Comparison of ENCODE assay signal across 10 cellular contexts in the genomic region with DNA sequence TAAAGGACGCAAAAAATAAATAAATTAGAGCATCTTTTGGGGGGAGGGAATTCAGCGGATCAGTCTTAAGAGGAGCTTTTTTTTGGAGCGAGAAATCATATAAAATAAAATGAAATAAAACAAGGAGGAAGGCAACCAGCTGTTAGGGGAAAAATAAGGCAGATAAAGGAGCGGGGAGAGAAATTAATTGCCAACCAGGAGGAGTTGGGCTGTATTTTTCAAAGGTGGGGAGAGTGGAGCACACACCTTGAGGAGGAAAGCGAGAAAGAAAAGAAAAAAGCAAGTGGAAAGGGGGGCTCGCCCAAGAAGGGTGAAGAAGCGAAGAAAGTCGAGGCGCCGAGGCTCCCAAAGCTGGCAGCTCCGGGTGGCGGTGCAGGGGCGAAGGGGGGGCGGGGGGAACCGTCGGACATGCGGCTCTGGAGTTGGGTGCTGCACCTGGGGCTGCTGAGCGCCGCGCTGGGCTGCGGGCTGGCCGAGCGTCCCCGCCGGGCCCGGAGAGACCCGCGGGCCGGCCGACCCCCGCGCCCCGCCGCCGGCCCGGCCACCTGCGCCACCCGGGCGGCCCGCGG. TPM values are rescaled to one million over a fixed set of nuclear protein-coding genes. Genes with fewer than 3 reads are reported as not detected.
DNase-seq lines count a peak whose midpoint lies in the region; ATAC-seq and TF ChIP-seq lines count a peak whose summit lies in the region.
"Had no signal": no experiment of that assay in that cellular context is flagged by ENCODE, and none has a peak within 500 bp of the region (broad histone marks: within the 10 kb centered on the region; RNA-seq: fewer than 3 reads in every experiment).

A gene with protein sequence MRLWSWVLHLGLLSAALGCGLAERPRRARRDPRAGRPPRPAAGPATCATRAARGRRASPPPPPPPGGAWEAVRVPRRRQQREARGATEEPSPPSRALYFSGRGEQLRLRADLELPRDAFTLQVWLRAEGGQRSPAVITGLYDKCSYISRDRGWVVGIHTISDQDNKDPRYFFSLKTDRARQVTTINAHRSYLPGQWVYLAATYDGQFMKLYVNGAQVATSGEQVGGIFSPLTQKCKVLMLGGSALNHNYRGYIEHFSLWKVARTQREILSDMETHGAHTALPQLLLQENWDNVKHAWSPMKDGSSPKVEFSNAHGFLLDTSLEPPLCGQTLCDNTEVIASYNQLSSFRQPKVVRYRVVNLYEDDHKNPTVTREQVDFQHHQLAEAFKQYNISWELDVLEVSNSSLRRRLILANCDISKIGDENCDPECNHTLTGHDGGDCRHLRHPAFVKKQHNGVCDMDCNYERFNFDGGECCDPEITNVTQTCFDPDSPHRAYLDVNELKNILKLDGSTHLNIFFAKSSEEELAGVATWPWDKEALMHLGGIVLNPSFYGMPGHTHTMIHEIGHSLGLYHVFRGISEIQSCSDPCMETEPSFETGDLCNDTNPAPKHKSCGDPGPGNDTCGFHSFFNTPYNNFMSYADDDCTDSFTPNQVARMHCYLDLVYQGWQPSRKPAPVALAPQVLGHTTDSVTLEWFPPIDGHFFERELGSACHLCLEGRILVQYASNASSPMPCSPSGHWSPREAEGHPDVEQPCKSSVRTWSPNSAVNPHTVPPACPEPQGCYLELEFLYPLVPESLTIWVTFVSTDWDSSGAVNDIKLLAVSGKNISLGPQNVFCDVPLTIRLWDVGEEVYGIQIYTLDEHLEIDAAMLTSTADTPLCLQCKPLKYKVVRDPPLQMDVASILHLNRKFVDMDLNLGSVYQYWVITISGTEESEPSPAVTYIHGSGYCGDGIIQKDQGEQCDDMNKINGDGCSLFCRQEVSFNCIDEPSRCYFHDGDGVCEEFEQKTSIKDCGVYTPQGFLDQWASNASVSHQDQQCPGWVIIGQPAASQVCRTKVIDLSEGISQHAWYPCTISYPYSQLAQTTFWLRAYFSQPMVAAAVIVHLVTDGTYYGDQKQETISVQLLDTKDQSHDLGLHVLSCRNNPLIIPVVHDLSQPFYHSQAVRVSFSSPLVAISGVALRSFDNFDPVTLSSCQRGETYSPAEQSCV (N-terminal part only) (plus strand): TSS at position 27 of the 569 bp plus-strand sequence. CDS start 382 bp downstream, at position 409.

- TF ChIP-seq CTCF in BJ (IDR thresholded peaks at IDR 0.05; ENCODE audit: insufficient read depth, low read depth, low read length), result no peak
- no peak for TF ChIP-seq CTCF in osteocyte (IDR thresholded peaks at IDR 0.05)

- H3K4me3 Mint-ChIP-seq in osteocyte (ENCODE audit: unreplicated experiment), result peak within 1 kb of the TSS; percentile 92
- H3K4me3 Mint-ChIP-seq: natural killer cell had no signal

- H3K27ac ChIP-seq in SK-N-MC, result peak within 1 kb of the TSS; percentile 97

- H3K36me3 ChIP-seq in BJ (ENCODE audit: control insufficient read depth, insufficient read depth, low read length) (peaks cover 3% of the 10 kb centered on the region; the same call in 1 of the 2 replicates), SK-N-MC (ENCODE audit: insufficient read depth, low read length) (peaks cover 33% of the 10 kb centered on the region)

- no peak for DNase-seq in BJ (ENCODE audit: low read depth)
- DNase-seq in SK-N-MC (ENCODE audit: low read depth, low spot score), result no peak
- DNase-seq in glomerular endothelial cell (ENCODE audit: extremely low read depth, low read depth, low spot score), result no peak
- no peak for DNase-seq in osteocyte (ENCODE audit: extremely low spot score, unreplicated experiment)
- DNase-seq in activated naive CD4-positive, alpha-beta T cell treated with Interleukin-2 at 50 U/mL for 16 hours, result no peak
- DNase-seq: natural killer cell, NCI-H2081 treated with DMSO at 0.1 percent for 48 hours had no signal

- peak within 1 kb of the TSS; percentile 97 for H3K27ac Mint-ChIP-seq in osteocyte (ENCODE audit: unreplicated experiment)
- H3K27ac Mint-ChIP-seq: natural killer cell had no signal

- H3K36me3 Mint-ChIP-seq in osteocyte (ENCODE audit: unreplicated experiment), result peaks cover 17% of the 10 kb centered on the region

- POLR2A ChIA-PET in BJ (lab: Charles Lee), result interaction anchor here (0.6 to 2.1 kb wide), 7 partner anchors 52 to 564 kb away, joined by 3 to 21 read pairs (median 5); no protein-coding TSS in a partner anchor

- H3K4me3 ChIP-seq in BJ (ENCODE audit: low read depth, low read length), result peak within 1 kb of the TSS; percentile 62
- H3K4me3 ChIP-seq in SK-N-MC, result peak within 1 kb of the TSS; percentile 92

- H3K4me1 Mint-ChIP-seq in osteocyte (ENCODE audit: unreplicated experiment), result peaks cover 72% of the 10 kb centered on the region
- H3K4me1 Mint-ChIP-seq: natural killer cell had no signal

- no peaks in the 10 kb centered on the region for H3K9me3 ChIP-seq in SK-N-MC (ENCODE audit: low read depth, low read length)

- no peaks in the 10 kb centered on the region for H3K27me3 ChIP-seq in BJ (ENCODE audit: control insufficient read depth, insufficient read depth, low read length)

- no peaks in the 10 kb centered on the region for H3K27me3 Mint-ChIP-seq in osteocyte (ENCODE audit: unreplicated experiment)

- CTCF ChIA-PET in BJ (lab: Yijun Ruan, JAX), result interaction anchor here (0.9 to 4.4 kb wide), 4 partner anchors 154 to 560 kb away, joined by 3 to 17 read pairs (median 3); no protein-coding TSS in a partner anchor

- ATAC-seq in HG02840 (IDR thresholded peaks at IDR 0.05; ENCODE audit: low FRiP score, unreplicated experiment) (no peak), GM19397 (IDR thresholded peaks at IDR 0.05; ENCODE audit: unreplicated experiment) (no peak), HG03354 (IDR thresholded peaks at IDR 0.05; ENCODE audit: poor library complexity, severe bottlenecking, unreplicated experiment) (no peak)
- ATAC-seq: natural killer cell had no signal

- peak within 1 kb of the TSS; percentile 98 for H3K9ac ChIP-seq in SK-N-MC (ENCODE audit: insufficient read length)

- no peaks in the 10 kb centered on the region for H3K9me3 Mint-ChIP-seq in osteocyte (ENCODE audit: unreplicated experiment)

RNA-seq across cellular contexts. Expression of the gene that starts here (rescaled TPM):
- 34.7 and 39.9 TPM in 2 replicates for polyA plus RNA-seq in BJ (2011; rRNA removed)
- polyA minus RNA-seq in BJ (2011; rRNA and poly(A)+ RNA removed), result 90.5 and 100 TPM in 2 replicates
- total RNA-seq in glomerular endothelial cell, result 7.4 and 13.1 TPM in 2 replicates
- total RNA-seq in osteocyte, result 214 and 229 TPM in 2 replicates
- total RNA-seq: natural killer cell had no signal

Comparison
In these comparisons a context has a peak if more than half of its experiments do, and no peak if none do; other contexts are left out.
1. RNA of the gene that starts here (total RNA-seq): 214 to 229 TPM in osteocyte; 7.4 to 13.1 TPM in glomerular endothelial cell; every median in the first group is over 10 times any median in the second.